12 cellular contexts compared by ENCODE assay signal in genomic region chr9:129981180-129981907, GRCh38.
DNase-seq lines count a peak whose midpoint lies in the region; ATAC-seq, FAIRE-seq and TF ChIP-seq lines count a peak whose summit lies in the region.
"Had no signal": no experiment of that assay in that cellular context is flagged by ENCODE, and none has a peak within 500 bp of the region (broad histone marks: within the 10 kb centered on the region; RNA-seq: fewer than 3 reads in every experiment).

No MANE protein-coding gene starts in this region.

- ATAC-seq in A549 (0 out of 6 replicates have a peak, but pooled peaks of 1 of the 2 experiments have one; percentile 33), activated B cell treated with CpG ODN at 0.5 μM for 24 hours (ENCODE audit: low read depth) (no peak), HG02571 (IDR thresholded peaks at IDR 0.05; ENCODE audit: unreplicated experiment) (no peak)
- ATAC-seq in naive thymus-derived CD4-positive, alpha-beta T cell: no peak

- H3K4me3 Mint-ChIP-seq in activated B cell treated with CpG ODN at 0.5 μM for 24 hours: no peak overlapping the region
- H3K4me3 Mint-ChIP-seq in naive thymus-derived CD4-positive, alpha-beta T cell: peak overlapping the region in 1 of 10 donors; percentile 1

- no peak for TF ChIP-seq RAD21 in A549 (conservative IDR thresholded peaks at IDR 0.05 in 1 of 2, IDR thresholded peaks at IDR 0.05 in 1 of 2)

- no peak for TF ChIP-seq CTCF in A549 (IDR thresholded peaks at IDR 0.05)
- TF ChIP-seq CTCF in activated B cell treated with CpG ODN at 0.5 μM for 24 hours (IDR thresholded peaks at IDR 0.05): no peak
- TF ChIP-seq CTCF in fibroblast of pulmonary artery (IDR thresholded peaks at IDR 0.05; ENCODE audit: low read length, missing control alignments): no peak

- CTCF ChIA-PET in A549 (lab: Yijun Ruan, JAX) (no interaction called here), activated B cell treated with CpG ODN at 0.5 μM for 24 hours (lab: Charles Lee) (no interaction called here)
- CTCF ChIA-PET in naive thymus-derived CD4-positive, alpha-beta T cell (lab: Charles Lee): no interaction called here

- H3K4me2 ChIP-seq in A549: 0 out of 3 replicates have a peak overlapping the region, but pooled peaks have one; percentile 13

- FAIRE-seq in A549 (lab: Jason Lieb, UNC): no peak
- no peak for FAIRE-seq in urothelium cell line (lab: Jason Lieb, UNC)
- FAIRE-seq: H54 had no signal

- H3K9me3 ChIP-seq in A549: no peaks in the 10 kb centered on the region
- no peaks in the 10 kb centered on the region for H3K9me3 ChIP-seq in naive thymus-derived CD4-positive, alpha-beta T cell (ENCODE audit: control insufficient read depth in 2 of 3, low read length in 3 of 3)
- H3K9me3 ChIP-seq: BE2C had no signal

- peaks cover 3 to 42% (median 19%) of the 10 kb centered on the region in 3 experiments for H3K36me3 ChIP-seq in naive thymus-derived CD4-positive, alpha-beta T cell (ENCODE audit: control insufficient read depth in 2 of 3, insufficient read depth in 3 of 3, low read length in 3 of 3)

- H3K36me3 Mint-ChIP-seq in activated B cell treated with CpG ODN at 0.5 μM for 24 hours (ENCODE audit: low read depth): peaks cover 70% of the 10 kb centered on the region
- H3K36me3 Mint-ChIP-seq in naive thymus-derived CD4-positive, alpha-beta T cell: peaks cover 0 to 40% (median 31%) of the 10 kb centered on the region in 5 donors

- H3K4me3 ChIP-seq in A549: no peak overlapping the region
- no peak overlapping the region for H3K4me3 ChIP-seq in fibroblast of pulmonary artery (replicated peaks; ENCODE audit: low read depth, low read length)
- no peak overlapping the region for H3K4me3 ChIP-seq in naive thymus-derived CD4-positive, alpha-beta T cell (ENCODE audit: low read length)

- peaks cover 5% of the 10 kb centered on the region; the same call in 1 of the 3 replicates for H3K4me1 ChIP-seq in A549
- peaks cover 9 to 13% of the 10 kb centered on the region in 2 donors for H3K4me1 ChIP-seq in naive thymus-derived CD4-positive, alpha-beta T cell (ENCODE audit: control insufficient read depth in 2 of 2, insufficient read depth in 2 of 2, low read length in 2 of 2)

- peaks cover 2% of the 10 kb centered on the region for H3K9me3 Mint-ChIP-seq in activated B cell treated with CpG ODN at 0.5 μM for 24 hours
- peaks cover 0 to 2% (median 0%) of the 10 kb centered on the region in 11 donors for H3K9me3 Mint-ChIP-seq in naive thymus-derived CD4-positive, alpha-beta T cell

- no peaks in the 10 kb centered on the region for H3K27me3 ChIP-seq in naive thymus-derived CD4-positive, alpha-beta T cell (ENCODE audit: control insufficient read depth in 2 of 2, insufficient read depth in 2 of 2, low read length in 2 of 2)
- H3K27me3 ChIP-seq: BE2C had no signal

- WGBS in A549 (ENCODE audit: missing lambda C conversion rate): 87% methylated on average over 15 of the region's 15 CpGs

- DNase-seq in A549 (ENCODE audit: low read depth in 1 of 2, low spot score in 1 of 2) (peak in 1 of 2 experiments; percentile 45), activated B cell treated with CpG ODN at 0.5 μM for 24 hours (no peak), fibroblast of pulmonary artery (ENCODE audit: low read depth) (peak; percentile 95), germinal center (ENCODE audit: low spot score) (no peak), NCI-H345 treated with DMSO at 0.1 percent for 48 hours (lab: John Stamatoyannopoulos, UW; ENCODE audit: unreplicated experiment) (no peak), urothelium cell line (ENCODE audit: low spot score) (no peak)
- no peak for DNase-seq in naive thymus-derived CD4-positive, alpha-beta T cell
- DNase-seq: BE2C, NCI-H2227 treated with DMSO at 0.1 percent for 48 hours, T-helper 2 cell had no signal

- H3K27ac ChIP-seq in A549: no peak overlapping the region
- H3K27ac ChIP-seq in naive thymus-derived CD4-positive, alpha-beta T cell (ENCODE audit: low read depth, low read length): no peak overlapping the region

- no peak for TF ChIP-seq POLR2A in A549 (IDR thresholded peaks at IDR 0.05; ENCODE audit: low read length)

- peak overlapping the region; percentile 47 for H3K27ac Mint-ChIP-seq in activated B cell treated with CpG ODN at 0.5 μM for 24 hours
- H3K27ac Mint-ChIP-seq in naive thymus-derived CD4-positive, alpha-beta T cell: peak overlapping the region in 8 of 9 donors; percentile 0 to 81 (median 44)

- POLR2A ChIA-PET in A549 (lab: Yijun Ruan, JAX): no interaction called here
- POLR2A ChIA-PET in activated B cell treated with CpG ODN at 0.5 μM for 24 hours (lab: Charles Lee): no interaction called here
- POLR2A ChIA-PET in naive thymus-derived CD4-positive, alpha-beta T cell (lab: Charles Lee): no interaction called here

- peaks cover 68% of the 10 kb centered on the region for H3K4me1 Mint-ChIP-seq in activated B cell treated with CpG ODN at 0.5 μM for 24 hours
- peaks cover 27 to 68% (median 53%) of the 10 kb centered on the region in 7 donors for H3K4me1 Mint-ChIP-seq in naive thymus-derived CD4-positive, alpha-beta T cell

- TF ChIP-seq EP300 in A549 (IDR thresholded peaks at IDR 0.05): no peak

- no peaks in the 10 kb centered on the region for H3K27me3 Mint-ChIP-seq in activated B cell treated with CpG ODN at 0.5 μM for 24 hours
- no peaks in the 10 kb centered on the region for H3K27me3 Mint-ChIP-seq in naive thymus-derived CD4-positive, alpha-beta T cell

- intact Hi-C loops in activated B cell treated with CpG ODN at 0.5 μM for 24 hours (cut with micrococcal nuclease): no loop called here
- intact Hi-C loops in naive thymus-derived CD4-positive, alpha-beta T cell (cut with micrococcal nuclease): no loop called here

TF ChIP-seq in A549, 52 proteins besides CTCF, POLR2A, EP300 and RAD21:
- TF ChIP-seq ESRRA (IDR thresholded peaks at IDR 0.05; ENCODE audit: borderline replicate concordance, low read length) (no peak), BCL3 (IDR thresholded peaks at IDR 0.05) (no peak), RARB (CRISPR knock-in tag; IDR thresholded peaks at IDR 0.05) (no peak), MAZ (IDR thresholded peaks at IDR 0.05; ENCODE audit: borderline replicate concordance, low read depth, low read length) (no peak), CBX8 (IDR thresholded peaks at IDR 0.05) (no peak), NPAS2 (CRISPR knock-in tag; IDR thresholded peaks at IDR 0.05; ENCODE audit: borderline replicate concordance) (no peak), HMGXB4 (CRISPR knock-in tag; IDR thresholded peaks at IDR 0.05; ENCODE audit: borderline replicate concordance) (no peak), KDM5A (IDR thresholded peaks at IDR 0.05) (no peak), MAX (IDR thresholded peaks at IDR 0.05) (no peak), TP53 (CRISPR knock-in tag; IDR thresholded peaks at IDR 0.05) (no peak), CBX2 (IDR thresholded peaks at IDR 0.05; ENCODE audit: borderline replicate concordance, low read depth) (no peak), ZSCAN20 (CRISPR knock-in tag; IDR thresholded peaks at IDR 0.05) (no peak), FOXS1 (CRISPR knock-in tag; IDR thresholded peaks at IDR 0.05) (no peak), ATOH8 (CRISPR knock-in tag; IDR thresholded peaks at IDR 0.05; ENCODE audit: low read depth) (no peak), KDM1A (IDR thresholded peaks at IDR 0.05; ENCODE audit: low read depth) (no peak), CHD2 (IDR thresholded peaks at IDR 0.05; ENCODE audit: low read length, partially characterized antibody) (no peak), HDAC2 (IDR thresholded peaks at IDR 0.05) (no peak), FOSL2 (IDR thresholded peaks at IDR 0.05) (no peak), FOSL2 (CRISPR knock-in tag; IDR thresholded peaks at IDR 0.05) (no peak)
